Comparison of ENCODE assay signal across 31 cellular contexts in the genomic region with DNA sequence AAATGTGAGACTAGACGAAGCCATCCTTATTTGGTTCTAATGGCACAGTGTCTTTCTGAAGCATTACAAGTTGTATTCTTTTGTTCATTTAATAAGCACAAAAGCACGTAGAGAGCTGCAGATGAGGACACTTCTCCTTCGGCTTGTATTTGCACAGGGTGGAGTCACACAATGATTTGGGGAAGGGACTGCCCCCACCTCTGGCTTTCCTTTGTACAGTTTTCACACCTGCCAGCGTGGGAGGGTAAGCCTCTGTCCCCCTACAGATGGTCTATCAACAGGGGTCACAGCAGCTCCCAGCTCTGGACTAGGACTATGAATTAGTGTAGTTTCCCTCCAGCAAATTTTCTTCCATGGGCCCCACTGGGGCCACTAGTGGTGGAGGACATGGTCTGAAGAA.
DNase-seq lines count a peak whose midpoint lies in the region; ATAC-seq and TF ChIP-seq lines count a peak whose summit lies in the region.
"Had no signal": no experiment of that assay in that cellular context is flagged by ENCODE, and none has a peak within 500 bp of the region (broad histone marks: within the 10 kb centered on the region; RNA-seq: fewer than 3 reads in every experiment).

No MANE protein-coding gene starts in this region.

- H3K27me3 Mint-ChIP-seq in activated B cell treated with CpG ODN at 0.5 μM for 24 hours (no peaks in the 10 kb centered on the region), glutamatergic neuron (ENCODE audit: unreplicated experiment) (peaks cover 3% of the 10 kb centered on the region)
- H3K27me3 Mint-ChIP-seq: dendritic cell treated with granulocyte-macrophage colony-stimulating factor and Interleukin-4, amounts not matched to agents 40 ng/mL and 50 ng/mL, for 4 days had no signal

- H3K4me1 Mint-ChIP-seq in activated B cell treated with CpG ODN at 0.5 μM for 24 hours (peaks cover 85% of the 10 kb centered on the region), glutamatergic neuron (ENCODE audit: low read depth, unreplicated experiment) (peaks cover 9% of the 10 kb centered on the region)

- 50 to 70% (median 62%) methylated on average over 4 of the region's 4 CpGs for WGBS in stomach, 5 donors

- H3K79me2 ChIP-seq in MM.1S (ENCODE audit: low read length) = no peaks in the 10 kb centered on the region

- H3K9me3 ChIP-seq in MM.1S (replicated peaks; ENCODE audit: insufficient read depth, low read length) (no peaks in the 10 kb centered on the region), stomach (no peaks in the 10 kb centered on the region)
- H3K9me3 ChIP-seq: body of pancreas, HAP-1, left lung, prostate gland, right lobe of liver, SJCRH30, spleen, tibial artery had no signal

- no peak for TF ChIP-seq POLR2A in stomach (IDR thresholded peaks at IDR 0.05)

- TF ChIP-seq EP300 in stomach (IDR thresholded peaks at IDR 0.05) = no peak

- no peak for ATAC-seq in activated B cell treated with CpG ODN at 0.5 μM for 24 hours (ENCODE audit: low read depth)
- ATAC-seq: body of pancreas; CD8-positive, alpha-beta T cell; left lung; right lobe of liver had no signal

- peak overlapping the region; percentile 13; the same call in 1 of the 2 replicates for H3K27ac ChIP-seq in MM.1S (ENCODE audit: low read length)
- no peak overlapping the region for H3K27ac ChIP-seq in stomach
- H3K27ac ChIP-seq: body of pancreas, left lung, prostate gland, right lobe of liver, SJCRH30, tibial artery, WERI-Rb-1 had no signal

- H3K27ac Mint-ChIP-seq in activated B cell treated with CpG ODN at 0.5 μM for 24 hours (peak overlapping the region; percentile 89), glutamatergic neuron (ENCODE audit: unreplicated experiment) (no peak overlapping the region)
- H3K27ac Mint-ChIP-seq: activated T-helper 2 cell treated with anti-CD3 and anti-CD28 coated beads, Interferon-gamma antibody, Interleukin-2, Interleukin-4, amounts not matched to agents 10 μg/mL and 5 μg/mL and 100 μg/mL, durations not matched to agents 14 hours and 24 hours and 36 hours; CD8-positive, alpha-beta T cell; dendritic cell treated with granulocyte-macrophage colony-stimulating factor and Interleukin-4, amounts not matched to agents 40 ng/mL and 50 ng/mL, for 4 days had no signal

- H3K36me3 Mint-ChIP-seq in activated B cell treated with CpG ODN at 0.5 μM for 24 hours (ENCODE audit: low read depth) (no peaks in the 10 kb centered on the region), glutamatergic neuron (ENCODE audit: unreplicated experiment) (no peaks in the 10 kb centered on the region)
- H3K36me3 Mint-ChIP-seq: CD8-positive, alpha-beta T cell had no signal

- H3K4me3 Mint-ChIP-seq in activated B cell treated with CpG ODN at 0.5 μM for 24 hours = peak overlapping the region; percentile 61
- H3K4me3 Mint-ChIP-seq in glutamatergic neuron (ENCODE audit: unreplicated experiment) = no peak overlapping the region
- H3K4me3 Mint-ChIP-seq: CD8-positive, alpha-beta T cell; dendritic cell treated with granulocyte-macrophage colony-stimulating factor and Interleukin-4, amounts not matched to agents 40 ng/mL and 50 ng/mL, for 4 days had no signal

- H3K9me3 Mint-ChIP-seq in activated B cell treated with CpG ODN at 0.5 μM for 24 hours = no peaks in the 10 kb centered on the region
- H3K9me3 Mint-ChIP-seq in glutamatergic neuron (ENCODE audit: unreplicated experiment) = no peaks in the 10 kb centered on the region
- H3K9me3 Mint-ChIP-seq: CD8-positive, alpha-beta T cell; dendritic cell treated with granulocyte-macrophage colony-stimulating factor and Interleukin-4, amounts not matched to agents 40 ng/mL and 50 ng/mL, for 4 days had no signal

- POLR2A ChIA-PET in activated B cell treated with CpG ODN at 0.5 μM for 24 hours (lab: Charles Lee) = interaction anchor here (0.6 to 5.1 kb wide), 7 partner anchors 10 to 110 kb away, joined by 3 to 44 read pairs (median 5); no protein-coding TSS in a partner anchor

- peak overlapping the region; percentile 13; the same call in 1 of the 2 replicates for H3K4me2 ChIP-seq in MM.1S (ENCODE audit: low read depth, low read length)

- H2AFZ ChIP-seq in MM.1S (ENCODE audit: low read length) = no peak overlapping the region

- H3F3A ChIP-seq in MM.1S (ENCODE audit: insufficient read depth, low read length) = no peaks in the 10 kb centered on the region

- no peak overlapping the region for H3K9ac ChIP-seq in MM.1S (ENCODE audit: low read length)

- H3K4me1 ChIP-seq in MM.1S (ENCODE audit: low read length) (peaks cover 22% of the 10 kb centered on the region), stomach (no peaks in the 10 kb centered on the region)
- H3K4me1 ChIP-seq: body of pancreas, HAP-1, left lung, prostate gland, right lobe of liver, SJCRH30, tibial artery had no signal

- H3K4me3 ChIP-seq in MM.1S (ENCODE audit: low read length) (no peak overlapping the region), stomach (no peak overlapping the region)
- H3K4me3 ChIP-seq: body of pancreas, HAP-1, left lung, prostate gland, right lobe of liver, SJCRH30, spleen, tibial artery had no signal

- H4K20me1 ChIP-seq in MM.1S (ENCODE audit: insufficient read depth, low read length) = no peaks in the 10 kb centered on the region

- TF ChIP-seq CTCF in MM.1S (IDR thresholded peaks at IDR 0.05; ENCODE audit: low read length) (no peak), activated B cell treated with CpG ODN at 0.5 μM for 24 hours (IDR thresholded peaks at IDR 0.05) (no peak), glutamatergic neuron (IDR thresholded peaks at IDR 0.05; ENCODE audit: partially characterized antibody, unreplicated experiment) (no peak), stomach (IDR thresholded peaks at IDR 0.05) (no peak)

- CTCF ChIA-PET in activated B cell treated with CpG ODN at 0.5 μM for 24 hours (lab: Charles Lee) = interaction anchor here (0.9 to 1.0 kb wide), 2 partner anchors 12 to 166 kb away, joined by 3 to 4 read pairs; no protein-coding TSS in a partner anchor

- H3K36me3 ChIP-seq in MM.1S (replicated peaks; ENCODE audit: insufficient read depth, low read length) (no peaks in the 10 kb centered on the region), stomach (no peaks in the 10 kb centered on the region)
- H3K36me3 ChIP-seq: HAP-1, left lung, prostate gland, right lobe of liver, SJCRH30, spleen, tibial artery, WERI-Rb-1 had no signal

- H3K9me2 ChIP-seq in MM.1S (replicated peaks; ENCODE audit: insufficient read depth, low read length) = no peaks in the 10 kb centered on the region

- intact Hi-C loops in activated B cell treated with CpG ODN at 0.5 μM for 24 hours (cut with micrococcal nuclease) (loop anchor here (5.0 kb wide), 1 partner anchor 789 kb away; a partner anchor contains a TSS), posterior vena cava (cut with DNase I) (no loop called here), stomach (cut with DNase I; ENCODE audit: low total_unique reads) (no loop called here)

- DNase-seq in COR-L47 (lab: John Stamatoyannopoulos, UW) = peak; percentile 30
- DNase-seq in MM.1S = no peak
- DNase-seq in NCI-H748 (lab: John Stamatoyannopoulos, UW; ENCODE audit: unreplicated experiment) = peak; percentile 99
- no peak for DNase-seq in activated B cell treated with CpG ODN at 0.5 μM for 24 hours
- no peak for DNase-seq in GM19240 (ENCODE audit: insufficient read length, low spot score)
- no peak for DNase-seq in glutamatergic neuron
- DNase-seq in posterior vena cava (ENCODE audit: low spot score) = no peak
- no peak for DNase-seq in stomach
- DNase-seq: activated CD4-positive, alpha-beta T cell treated with anti-CD3 and anti-CD28 coated beads for 48 hours; activated CD8-positive, alpha-beta memory T cell treated with anti-CD3 and anti-CD28 coated beads for 24 hours; activated naive CD4-positive, alpha-beta T cell treated with anti-CD3 and anti-CD28 coated beads, Interleukin-2, amount 50 U/mL, for 16 hours; activated T-cell treated with anti-CD3 and anti-CD28 coated beads for 4 hours; body of pancreas; CD8-positive, alpha-beta T cell; DMS 273 treated with DMSO at 0.1 percent for 48 hours; Kasumi-1; left lung; MV-4-11; NCI-H2081; NCI-H446 treated with DMSO at 0.1 percent for 48 hours; right lobe of liver; SJCRH30; spleen; stimulated activated CD8-positive, alpha-beta memory T cell treated with anti-CD3 and anti-CD28 coated beads, Interleukin-4, amount 100 ng/mL, for 48 hours; T-helper 9 cell; tibial artery; WERI-Rb-1 had no signal

- H3K27me3 ChIP-seq in MM.1S (replicated peaks; ENCODE audit: insufficient read depth, low read length) (no peaks in the 10 kb centered on the region), stomach (no peaks in the 10 kb centered on the region)
- H3K27me3 ChIP-seq: body of pancreas, left lung, right lobe of liver, SJCRH30, spleen, tibial artery had no signal

Comparison
In these comparisons a context has a peak if more than half of its experiments do, and no peak if none do; other contexts are left out.
1. DNase-seq: peak in COR-L47 (single experiment) and NCI-H748 (single experiment); none in MM.1S (single experiment), activated B cell treated with CpG ODN at 0.5 μM for 24 hours (single experiment), GM19240 (single experiment), glutamatergic neuron (single experiment), posterior vena cava (single experiment) and stomach (single experiment).